ENCODE assay signal across 27 cellular contexts in genomic region chr4:66704243-66704642, GRCh38.
"Had no signal": no experiment of that assay in that cellular context is flagged by ENCODE, and none has a peak within 500 bp of the region (broad histone marks: within the 10 kb centered on the region; RNA-seq: fewer than 3 reads in every experiment).

No MANE protein-coding gene starts in this region.

- H3K27ac Mint-ChIP-seq: activated CD4-positive, alpha-beta T cell treated with anti-CD3 and anti-CD28 coated beads for 36 hours; activated CD4-positive, alpha-beta T cell treated with anti-CD3 and anti-CD28 coated beads, Interleukin-2, amount 10 ng/mL, durations not matched to agents 7 days and 5 days; activated CD8-positive, alpha-beta T cell treated with anti-CD3 and anti-CD28 coated beads, Interleukin-2, amount 10 ng/mL, durations not matched to agents 7 days and 5 days; activated naive CD4-positive, alpha-beta T cell treated with anti-CD3 and anti-CD28 coated beads, Interleukin-2, amount 50 U/mL, for 24 hours; activated naive CD8-positive, alpha-beta T cell treated with anti-CD3 and anti-CD28 coated beads, Interleukin-2, amount 10 ng/mL, durations not matched to agents 7 days and 5 days; activated T-cell treated with anti-CD3 and anti-CD28 coated beads, Interleukin-2, amount 50 U/mL, for 24 hours; activated T-helper 2 cell treated with anti-CD3 and anti-CD28 coated beads, Interferon-gamma antibody, Interleukin-2, Interleukin-4, amounts not matched to agents 10 μg/mL and 5 μg/mL and 100 μg/mL, durations not matched to agents 14 hours and 24 hours and 36 hours had no signal

- H3K27me3 ChIP-seq: ascending aorta, Peyer's patch had no signal

- H3K4me3 ChIP-seq: ascending aorta, Peyer's patch had no signal

- H3K9me3 Mint-ChIP-seq: activated CD4-positive, alpha-beta T cell treated with anti-CD3 and anti-CD28 coated beads, Interleukin-2, amount 10 ng/mL, durations not matched to agents 7 days and 5 days; activated naive CD4-positive, alpha-beta T cell treated with anti-CD3 and anti-CD28 coated beads, Interleukin-2, amount 50 U/mL, for 24 hours had no signal

- H3K36me3 ChIP-seq: ascending aorta, Peyer's patch had no signal

- H3K4me3 Mint-ChIP-seq: activated CD4-positive, alpha-beta T cell treated with anti-CD3 and anti-CD28 coated beads for 36 hours; activated CD4-positive, alpha-beta T cell treated with anti-CD3 and anti-CD28 coated beads, Interleukin-2, amount 10 ng/mL, durations not matched to agents 7 days and 5 days; activated CD8-positive, alpha-beta T cell treated with anti-CD3 and anti-CD28 coated beads, Interleukin-2, amount 10 ng/mL, durations not matched to agents 7 days and 5 days; activated naive CD4-positive, alpha-beta T cell treated with anti-CD3 and anti-CD28 coated beads, Interleukin-2, amount 50 U/mL, for 24 hours; activated naive CD8-positive, alpha-beta T cell treated with anti-CD3 and anti-CD28 coated beads, Interleukin-2, amount 10 ng/mL, durations not matched to agents 7 days and 5 days; activated T-cell treated with anti-CD3 and anti-CD28 coated beads, Interleukin-2, amount 50 U/mL, for 24 hours had no signal

- H3K9me3 ChIP-seq: ascending aorta, Peyer's patch had no signal

- H3K4me1 ChIP-seq: ascending aorta, Peyer's patch had no signal

- ATAC-seq: activated CD4-positive, alpha-beta T cell treated with anti-CD3 and anti-CD28 coated beads for 36 hours; activated CD8-positive, alpha-beta T cell treated with anti-CD3 and anti-CD28 coated beads, Interleukin-2, amount 10 ng/mL, durations not matched to agents 7 days and 5 days had no signal

- H3K27me3 Mint-ChIP-seq: activated CD4-positive, alpha-beta T cell treated with anti-CD3 and anti-CD28 coated beads for 36 hours; activated CD4-positive, alpha-beta T cell treated with anti-CD3 and anti-CD28 coated beads, Interleukin-2, amount 10 ng/mL, durations not matched to agents 7 days and 5 days; activated naive CD4-positive, alpha-beta T cell treated with anti-CD3 and anti-CD28 coated beads, Interleukin-2, amount 50 U/mL, for 24 hours; activated naive CD8-positive, alpha-beta T cell treated with anti-CD3 and anti-CD28 coated beads, Interleukin-2, amount 10 ng/mL, durations not matched to agents 7 days and 5 days; activated T-cell treated with anti-CD3 and anti-CD28 coated beads, Interleukin-2, amount 50 U/mL, for 24 hours had no signal

- H3K36me3 Mint-ChIP-seq: activated naive CD4-positive, alpha-beta T cell treated with anti-CD3 and anti-CD28 coated beads, Interleukin-2, amount 50 U/mL, for 24 hours; activated naive CD8-positive, alpha-beta T cell treated with anti-CD3 and anti-CD28 coated beads, Interleukin-2, amount 10 ng/mL, durations not matched to agents 7 days and 5 days had no signal

- H3K4me1 Mint-ChIP-seq: activated CD4-positive, alpha-beta T cell treated with anti-CD3 and anti-CD28 coated beads for 36 hours; activated CD4-positive, alpha-beta T cell treated with anti-CD3 and anti-CD28 coated beads, Interleukin-2, amount 10 ng/mL, durations not matched to agents 7 days and 5 days; activated naive CD4-positive, alpha-beta T cell treated with anti-CD3 and anti-CD28 coated beads, Interleukin-2, amount 50 U/mL, for 24 hours; activated naive CD8-positive, alpha-beta T cell treated with anti-CD3 and anti-CD28 coated beads, Interleukin-2, amount 10 ng/mL, durations not matched to agents 7 days and 5 days had no signal

- DNase-seq: activated CD4-positive, alpha-beta T cell treated with anti-CD3 and anti-CD28 coated beads for 36 hours; activated CD4-positive, alpha-beta T cell treated with anti-CD3 and anti-CD28 coated beads, Interleukin-2, amount 10 ng/mL, durations not matched to agents 7 days and 5 days; activated CD4-positive, alpha-beta T cell treated with anti-CD3 and anti-CD28 coated beads, Interleukin-2, amount 50 U/mL, for 48 hours; activated CD8-positive, alpha-beta T cell treated with anti-CD3 and anti-CD28 coated beads, Interleukin-2, amount 10 ng/mL, durations not matched to agents 7 days and 5 days; activated gamma-delta T cell; activated naive CD4-positive, alpha-beta T cell treated with Interleukin-2 at 50 U/mL for 16 hours; activated naive CD8-positive, alpha-beta T cell treated with anti-CD3 and anti-CD28 coated beads, Interleukin-2, amount 10 ng/mL, durations not matched to agents 7 days and 5 days; activated T-cell treated with anti-CD3 and anti-CD28 coated beads, Interleukin-2, amount 50 U/mL, for 24 hours; amygdala; caudate nucleus; cerebellar nuclear complex; NCI-H1105; NCI-H1417 treated with DMSO at 0.1 percent for 48 hours; NCI-H1930; NCI-H2081 treated with DMSO at 0.1 percent for 48 hours; NCI-H226; NCI-H524 treated with DMSO at 0.1 percent for 48 hours; Peyer's patch; Right ventricle myocardium superior; SW 1271; T-helper 1 cell; T-helper 2 cell; T1000 had no signal

- H3K27ac ChIP-seq: ascending aorta, Peyer's patch, RWPE1 had no signal
